ENCODE assay signal across 8 cellular contexts in the genomic region with DNA sequence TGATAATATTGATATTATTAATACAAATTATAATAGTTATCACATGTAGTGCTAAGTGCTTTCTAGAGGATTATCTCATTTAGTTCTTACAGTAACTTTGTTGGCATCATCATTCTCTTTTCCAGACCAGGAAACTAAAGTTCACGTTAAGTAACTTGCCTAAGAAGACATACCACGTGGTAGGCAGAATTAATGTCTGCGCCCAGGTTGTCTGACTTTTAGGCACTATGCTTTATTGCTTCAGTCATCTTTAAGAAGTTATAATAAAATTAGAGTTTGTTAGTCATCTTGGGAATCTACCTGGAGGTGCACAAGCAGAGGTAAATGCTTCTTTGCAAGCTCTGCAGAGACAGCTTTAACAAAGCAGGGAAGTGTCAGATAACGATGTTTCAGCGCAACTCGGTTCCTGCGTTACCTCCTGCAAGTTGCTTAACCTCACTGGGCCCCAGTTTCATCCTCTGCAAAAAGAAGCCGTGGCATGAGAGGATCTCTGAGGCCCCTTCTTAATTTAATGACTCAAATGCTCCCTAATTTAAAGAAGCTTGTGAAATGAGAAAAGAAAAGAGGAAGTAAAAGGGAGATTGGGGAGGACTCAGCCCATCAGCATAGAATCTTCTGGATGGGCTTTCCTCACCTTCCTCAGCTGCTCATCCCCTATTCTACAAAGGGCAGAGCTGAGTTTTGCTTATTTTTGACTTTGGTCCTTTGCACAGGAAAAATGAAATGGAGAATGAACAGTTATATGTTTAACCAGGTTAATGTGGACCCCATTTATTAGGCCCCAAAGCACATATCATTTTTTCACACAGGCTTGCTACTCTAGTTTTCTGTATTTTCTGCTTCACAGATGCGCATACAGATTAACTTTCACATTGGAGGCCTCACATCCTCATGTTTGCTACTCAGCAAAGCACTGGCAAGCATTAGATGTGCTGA. TPM values are rescaled to one million over a fixed set of nuclear protein-coding genes. Genes with fewer than 3 reads are reported as not detected.
A peak's percentile ranks its signal among the peaks of the same experiment; 100 is the strongest.
DNase-seq lines count a peak whose midpoint lies in the region; ATAC-seq lines count a peak whose summit lies in the region.

No MANE protein-coding gene starts in this region.

- no peaks in the 10 kb centered on the region for H3K36me3 ChIP-seq in SJCRH30

- H3K4me1 ChIP-seq in mononuclear cell (ENCODE audit: insufficient read depth, low read length) (peaks cover 76% of the 10 kb centered on the region), SJCRH30 (peaks cover 8% of the 10 kb centered on the region)

- in situ Hi-C loops in ACHN (cut with HindIII; ENCODE audit: low pct_ligation_motif_present, low pct_unique_long_range_greater_than_20kb, low sequenced_read_pairs) = no loop called here

- no peak overlapping the region for H3K27ac ChIP-seq in SJCRH30

- H3K27me3 ChIP-seq in mononuclear cell (ENCODE audit: insufficient read depth, low read length) (no peaks in the 10 kb centered on the region), SJCRH30 (no peaks in the 10 kb centered on the region)

- ATAC-seq in GM19043 (IDR thresholded peaks at IDR 0.05; ENCODE audit: low read depth, unreplicated experiment) (peak; percentile 28), HG02885 (IDR thresholded peaks at IDR 0.05; ENCODE audit: poor library complexity, unreplicated experiment) (peak; percentile 49), GM19023 (IDR thresholded peaks at IDR 0.05; ENCODE audit: unreplicated experiment) (no peak)

- H3K4me3 ChIP-seq in mononuclear cell (ENCODE audit: low read length) = peak overlapping the region; percentile 10
- no peak overlapping the region for H3K4me3 ChIP-seq in SJCRH30

- H3K9me3 ChIP-seq in mononuclear cell (ENCODE audit: low read depth, low read length) (no peaks in the 10 kb centered on the region), SJCRH30 (replicated peaks) (no peaks in the 10 kb centered on the region)

- DNase-seq in SKM-1 (lab: John Stamatoyannopoulos, UW; ENCODE audit: unreplicated experiment) (peak; percentile 64), GM19240 (ENCODE audit: insufficient read length, low spot score) (no peak), ACHN (no peak), SJCRH30 (no peak)

RNA-seq across cellular contexts. Expression of a gene that starts 5.3 kb away (rescaled TPM):
- 1,170 TPM for total RNA-seq in mononuclear cell
- total RNA-seq in SJCRH30 (2014; rRNA removed; shearing (Covaris generic)) = 1.2 and 2.4 TPM in 2 replicates

RNA-seq across cellular contexts. Expression of a gene that starts 16.7 kb away (rescaled TPM):
- 3.9 TPM for total RNA-seq in mononuclear cell
- total RNA-seq in SJCRH30 (2014; rRNA removed; shearing (Covaris generic)) = not detected in 2 replicates

RNA-seq across cellular contexts. Expression of a gene that starts 17.8 kb away (rescaled TPM):
- 8.3 TPM for total RNA-seq in mononuclear cell
- not detected in 2 replicates for total RNA-seq in SJCRH30 (2014; rRNA removed; shearing (Covaris generic))

Comparison
In these comparisons a context has a peak if more than half of its experiments do, and no peak if none do; other contexts are left out.
1. RNA of a gene that starts 5.3 kb away (total RNA-seq): 1,170 TPM in mononuclear cell (single experiment); 1.2 to 2.4 TPM in SJCRH30; every median in the first group is over 100 times any median in the second.